Comparison of ENCODE assay signal across 8 cellular contexts in the genomic region with DNA sequence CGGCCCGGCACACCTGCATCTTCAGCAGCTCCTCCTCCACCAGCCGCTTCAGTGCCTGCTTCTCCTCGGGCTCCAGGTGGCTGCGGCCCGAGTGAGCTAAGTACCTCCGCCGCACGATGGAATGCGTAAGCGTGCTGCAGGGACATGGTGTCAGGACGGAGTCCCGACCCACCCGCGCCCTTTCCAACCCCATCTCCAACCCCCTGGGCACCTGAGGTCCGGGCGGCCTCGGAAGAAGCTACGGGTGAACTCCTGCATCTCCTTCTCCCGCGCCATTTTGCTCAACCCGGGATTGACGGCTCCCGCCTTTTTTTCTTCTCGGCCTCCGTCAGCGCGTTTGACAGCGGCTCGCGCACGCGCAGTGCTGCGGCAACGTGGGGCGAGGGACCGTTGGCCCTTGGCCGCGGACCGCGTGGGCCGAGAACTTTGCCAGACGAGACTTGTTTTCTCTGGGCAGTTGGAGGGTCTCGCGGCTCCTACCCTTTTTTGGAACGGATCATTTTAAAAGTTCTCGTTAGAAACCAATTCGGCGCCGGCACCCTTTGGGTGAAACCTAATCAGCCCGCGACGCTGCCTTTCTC. TPM values are rescaled to one million over a fixed set of nuclear protein-coding genes. Genes with fewer than 3 reads are reported as not detected.
DNase-seq lines count a peak whose midpoint lies in the region; ATAC-seq and TF ChIP-seq lines count a peak whose summit lies in the region.

A gene with protein sequence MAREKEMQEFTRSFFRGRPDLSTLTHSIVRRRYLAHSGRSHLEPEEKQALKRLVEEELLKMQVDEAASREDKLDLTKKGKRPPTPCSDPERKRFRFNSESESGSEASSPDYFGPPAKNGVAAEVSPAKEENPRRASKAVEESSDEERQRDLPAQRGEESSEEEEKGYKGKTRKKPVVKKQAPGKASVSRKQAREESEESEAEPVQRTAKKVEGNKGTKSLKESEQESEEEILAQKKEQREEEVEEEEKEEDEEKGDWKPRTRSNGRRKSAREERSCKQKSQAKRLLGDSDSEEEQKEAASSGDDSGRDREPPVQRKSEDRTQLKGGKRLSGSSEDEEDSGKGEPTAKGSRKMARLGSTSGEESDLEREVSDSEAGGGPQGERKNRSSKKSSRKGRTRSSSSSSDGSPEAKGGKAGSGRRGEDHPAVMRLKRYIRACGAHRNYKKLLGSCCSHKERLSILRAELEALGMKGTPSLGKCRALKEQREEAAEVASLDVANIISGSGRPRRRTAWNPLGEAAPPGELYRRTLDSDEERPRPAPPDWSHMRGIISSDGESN (minus strand): TSS at position 288 of the 581 bp plus-strand sequence. CDS start 12 bp downstream, at position 276.

- H3K4me3 Mint-ChIP-seq in Caco-2 (ENCODE audit: unreplicated experiment) (peak within 1 kb of the TSS; percentile 99), mesothelial cell of epicardium (peak within 1 kb of the TSS; percentile 99)

- peaks cover 11% of the 10 kb centered on the region; the same call in 1 of the 2 replicates for H3K4me1 ChIP-seq in Caco-2
- H3K4me1 ChIP-seq in HUES48 (ENCODE audit: control insufficient read depth, insufficient read depth, low read length), result peaks cover 5% of the 10 kb centered on the region; the same call in 1 of the 2 replicates
- peaks cover 14% of the 10 kb centered on the region for H3K4me1 ChIP-seq in NT2/D1 (ENCODE audit: insufficient read depth, insufficient read length)
- H3K4me1 ChIP-seq in endocrine pancreas (ENCODE audit: control insufficient read depth, insufficient read depth, low read length), result peaks cover 4% of the 10 kb centered on the region

- H3K27me3 Mint-ChIP-seq in Caco-2 (ENCODE audit: insufficient read depth, unreplicated experiment) (no peaks in the 10 kb centered on the region), mesothelial cell of epicardium (ENCODE audit: low read depth) (no peaks in the 10 kb centered on the region)

- H3K27me3 ChIP-seq in Caco-2 (replicated peaks; ENCODE audit: control insufficient read depth, insufficient read depth, low read length) (no peaks in the 10 kb centered on the region), HUES48 (ENCODE audit: control insufficient read depth, insufficient read depth, low read length) (no peaks in the 10 kb centered on the region), NT2/D1 (ENCODE audit: insufficient read depth, insufficient read length) (no peaks in the 10 kb centered on the region), endocrine pancreas (ENCODE audit: control insufficient read depth, insufficient read depth, low read length) (no peaks in the 10 kb centered on the region)

- peak within 1 kb of the TSS; percentile 79 for H3K9ac ChIP-seq in HUES48 (ENCODE audit: low read depth, low read length)
- H3K9ac ChIP-seq in NT2/D1 (ENCODE audit: insufficient read length, low read depth), result peak within 1 kb of the TSS; percentile 97
- peak within 1 kb of the TSS; percentile 99 for H3K9ac ChIP-seq in endocrine pancreas (ENCODE audit: control insufficient read depth, insufficient read depth, low read length)

- peaks cover 12% of the 10 kb centered on the region for H3K4me1 Mint-ChIP-seq in Caco-2 (ENCODE audit: low read depth, unreplicated experiment)
- H3K4me1 Mint-ChIP-seq in mesothelial cell of epicardium, result peaks cover 20% of the 10 kb centered on the region

- H3K4me3 ChIP-seq in Caco-2 (ENCODE audit: low read depth, low read length) (peak within 1 kb of the TSS; percentile 68), HUES48 (ENCODE audit: low read depth, low read length) (peak within 1 kb of the TSS; percentile 82), NT2/D1 (ENCODE audit: insufficient read length, low read depth) (peak within 1 kb of the TSS; percentile 84), endocrine pancreas (ENCODE audit: control insufficient read depth, insufficient read depth, low read length) (peak within 1 kb of the TSS; percentile 76)

- TF ChIP-seq CTCF in Caco-2 (IDR thresholded peaks at IDR 0.05; ENCODE audit: insufficient read depth in 1 of 2, low read depth in 1 of 2, low read length in 1 of 2, severe bottlenecking in 1 of 2, unreplicated experiment in 1 of 2) (no peak), mesothelial cell of epicardium (IDR thresholded peaks at IDR 0.05; ENCODE audit: unreplicated experiment) (no peak)

- CTCF ChIA-PET in Caco-2 (lab: Charles Lee), result interaction anchor here (1.2 kb wide), 1 partner anchor 22 kb away, joined by 4 read pairs; no protein-coding TSS in a partner anchor

- DNase-seq in Caco-2 (peak; percentile 86 to 87), NT2/D1 (ENCODE audit: low read depth, low spot score) (peak; percentile 59), mesothelial cell of epicardium (ENCODE audit: low spot score in 2 of 2, unreplicated experiment in 2 of 2) (peak; percentile 67 to 87)
- DNase-seq in activated CD8-positive, alpha-beta memory T cell treated with anti-CD3 and anti-CD28 coated beads, Interleukin-2, amount 50 U/mL, for 1 hour (ENCODE audit: extremely low read depth), result peak; percentile 66
- peak; percentile 82 to 85 for DNase-seq in stimulated activated CD8-positive, alpha-beta memory T cell treated with anti-CD3 and anti-CD28 coated beads, Interleukin-15, amount 100 ng/mL, for 48 hours (ENCODE audit: low read depth in 2 of 2)

- H3K27ac ChIP-seq in HUES48 (ENCODE audit: low read depth, low read length), result peak within 1 kb of the TSS; percentile 92

- intact Hi-C loops in Caco-2 (cut with micrococcal nuclease; ENCODE audit: unreplicated experiment), result loop anchor here (1.0 to 10.0 kb wide), 2 partner anchors 33 to 181 kb away; a partner anchor contains a TSS

- peak within 1 kb of the TSS; percentile 65 for H3K27ac Mint-ChIP-seq in Caco-2 (ENCODE audit: unreplicated experiment)
- peak within 1 kb of the TSS; percentile 98 for H3K27ac Mint-ChIP-seq in mesothelial cell of epicardium

- BruUV-seq in Caco-2 (replicated peaks; lab: Mats Ljungman, UMichigan), result TSS peak; percentile 45

- H3K9me3 ChIP-seq in Caco-2 (no peaks in the 10 kb centered on the region), HUES48 (ENCODE audit: control insufficient read depth, insufficient read depth, low read length) (no peaks in the 10 kb centered on the region), NT2/D1 (ENCODE audit: insufficient read depth, low read length) (no peaks in the 10 kb centered on the region), endocrine pancreas (ENCODE audit: control insufficient read depth, low read length) (no peaks in the 10 kb centered on the region)

- H3K9me3 Mint-ChIP-seq in Caco-2 (ENCODE audit: unreplicated experiment) (no peaks in the 10 kb centered on the region), mesothelial cell of epicardium (no peaks in the 10 kb centered on the region)

- H3K36me3 ChIP-seq in Caco-2 (ENCODE audit: control insufficient read depth, insufficient read depth, low read length) (no peaks in the 10 kb centered on the region), HUES48 (ENCODE audit: control insufficient read depth, insufficient read depth, low read length) (peaks cover 36% of the 10 kb centered on the region), NT2/D1 (ENCODE audit: insufficient read depth, insufficient read length, low read length) (peaks cover 69% of the 10 kb centered on the region), endocrine pancreas (ENCODE audit: control insufficient read depth, insufficient read depth, low read length) (no peaks in the 10 kb centered on the region)

- POLR2A ChIA-PET in Caco-2 (lab: Charles Lee), result interaction anchor here (1.2 to 1.6 kb wide), 2 partner anchors 22 to 70 kb away, joined by 9 to 15 read pairs; a partner anchor contains a TSS

- peaks cover 44% of the 10 kb centered on the region for H3K36me3 Mint-ChIP-seq in Caco-2 (ENCODE audit: insufficient read depth, unreplicated experiment)
- peaks cover 3% of the 10 kb centered on the region for H3K36me3 Mint-ChIP-seq in mesothelial cell of epicardium

- peak; percentile 25 for ATAC-seq in GM21367 (IDR thresholded peaks at IDR 0.05; ENCODE audit: unreplicated experiment)

RNA-seq across cellular contexts. Expression of the gene that starts here (rescaled TPM):
- 22.7 and 23.3 TPM in 2 replicates for total RNA-seq in Caco-2 (2022)
- 8.6 to 10.9 TPM (median 9.7 TPM) in 3 replicates for total RNA-seq in mesothelial cell of epicardium

Comparison
In these comparisons a context has a peak if more than half of its experiments do, and no peak if none do; other contexts are left out.
1. Peak in every context shown above with its lines: DNase-seq, ATAC-seq, H3K4me3 ChIP-seq and H3K27ac ChIP-seq.